ENCODE assay signal across 12 cellular contexts in the genomic region with DNA sequence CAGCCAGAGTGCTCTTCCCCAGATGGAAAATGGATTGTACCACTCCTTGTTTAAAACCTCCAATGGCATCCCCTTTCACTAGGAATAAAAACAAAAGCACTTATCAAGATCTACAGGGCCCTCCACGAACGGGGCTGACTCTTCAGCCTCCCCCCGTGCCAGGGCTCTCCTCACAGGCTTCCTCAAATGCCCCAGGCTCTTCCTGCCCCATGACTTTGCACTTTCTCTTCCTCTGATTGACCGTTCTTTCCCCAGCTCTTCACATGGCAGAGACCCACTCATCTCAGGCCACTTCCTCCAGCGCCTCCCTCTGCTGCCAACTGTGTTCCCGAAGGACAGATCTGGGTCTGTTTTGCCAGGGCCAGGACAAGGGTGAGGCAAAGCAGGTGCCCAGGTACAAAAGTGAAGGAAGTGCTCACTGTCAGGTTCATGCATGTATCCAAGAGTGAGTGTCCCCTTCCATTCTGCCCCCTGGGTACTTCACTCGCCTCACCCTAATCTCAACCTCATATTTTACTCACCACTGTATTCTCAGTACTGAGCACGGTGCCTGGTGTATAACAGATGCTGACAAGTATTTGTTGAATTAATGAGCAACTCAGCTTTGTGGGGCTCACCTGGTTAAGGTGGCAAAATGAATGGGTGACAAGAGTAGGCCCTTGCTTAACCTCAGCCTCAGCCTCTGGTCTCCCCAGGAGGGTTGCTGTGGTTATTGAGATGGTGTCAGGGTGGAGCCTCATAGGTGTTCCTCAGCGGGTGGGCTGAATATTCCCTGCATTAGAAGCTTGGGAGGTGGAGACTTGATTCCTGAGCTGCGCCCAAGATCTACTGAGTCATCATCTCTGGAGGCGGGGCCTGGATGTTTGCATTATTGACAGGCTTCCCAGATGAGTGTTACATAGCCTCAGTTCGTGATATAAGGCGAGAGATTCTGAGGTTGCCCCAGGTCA. TPM values are rescaled to one million over a fixed set of nuclear protein-coding genes. Genes with fewer than 3 reads are reported as not detected.
DNase-seq lines count a peak whose midpoint lies in the region; ATAC-seq and FAIRE-seq lines count a peak whose summit lies in the region.
"Had no signal": no experiment of that assay in that cellular context is flagged by ENCODE, and none has a peak within 500 bp of the region (broad histone marks: within the 10 kb centered on the region; RNA-seq: fewer than 3 reads in every experiment).

No MANE protein-coding gene starts in this region.

- H3K27ac ChIP-seq in epithelial cell of prostate, result peak overlapping the region; percentile 32
- no peak overlapping the region for H3K27ac ChIP-seq in Karpas-422 (ENCODE audit: low read length)
- H3K27ac ChIP-seq: VCaP had no signal

- no peak overlapping the region for H2AFZ ChIP-seq in Karpas-422 (ENCODE audit: low read length)

- DNase-seq in activated T-cell treated with anti-CD3 and anti-CD28 coated beads, Interleukin-2, amount 50 U/mL, for 24 hours, result no peak
- DNase-seq in activated T-cell treated with anti-CD3 and anti-CD28 coated beads for 4 hours (no peak), RCC 7860 (ENCODE audit: low spot score) (peak; percentile 33), epithelial cell of prostate (ENCODE audit: low read depth, low spot score) (no peak), NCI-H446 (lab: John Stamatoyannopoulos, UW) (no peak), Karpas-422 (no peak)
- DNase-seq in stimulated activated naive B cell treated with anti-CD40 and anti-IgM and Interleukin-4, amounts not matched to agents 10 μg/mL and 1 μg/mL and 100 μg/mL, for 72 hours, result no peak
- DNase-seq: NCI-H146, retina, stomach had no signal

- no peak overlapping the region for H3K4me3 ChIP-seq in Karpas-422 (ENCODE audit: low read length)
- H3K4me3 ChIP-seq: stomach had no signal

- H3K4me1 ChIP-seq in Karpas-422 (ENCODE audit: low read length), result 0 out of 2 replicates have a peak, but pooled peaks cover 2% of the 10 kb centered on the region

- no peaks in the 10 kb centered on the region for H3K27me3 ChIP-seq in Karpas-422 (ENCODE audit: low read length)
- H3K27me3 ChIP-seq: stomach had no signal

- FAIRE-seq in RCC 7860 (lab: Jason Lieb, UNC), result no peak

- H3K36me3 Mint-ChIP-seq in activated T-cell treated with anti-CD3 and anti-CD28 coated beads, Interleukin-2, amount 50 U/mL, for 24 hours (ENCODE audit: low read depth), result no peaks in the 10 kb centered on the region
- H3K36me3 Mint-ChIP-seq in stimulated activated naive B cell treated with anti-CD40 and anti-IgM and Interleukin-4, amounts not matched to agents 10 μg/mL and 1 μg/mL and 100 μg/mL, for 72 hours, result no peaks in the 10 kb centered on the region

- H3K9me3 Mint-ChIP-seq in activated T-cell treated with anti-CD3 and anti-CD28 coated beads, Interleukin-2, amount 50 U/mL, for 24 hours, result no peaks in the 10 kb centered on the region
- H3K9me3 Mint-ChIP-seq in stimulated activated naive B cell treated with anti-CD40 and anti-IgM and Interleukin-4, amounts not matched to agents 10 μg/mL and 1 μg/mL and 100 μg/mL, for 72 hours, result no peaks in the 10 kb centered on the region

- no peaks in the 10 kb centered on the region for H3K36me3 ChIP-seq in Karpas-422 (ENCODE audit: insufficient read depth, low read length)
- H3K36me3 ChIP-seq: stomach had no signal

- no peak overlapping the region for H3K4me2 ChIP-seq in Karpas-422 (ENCODE audit: low read depth, low read length, poor library complexity, severe bottlenecking)

- H3K79me2 ChIP-seq in Karpas-422 (ENCODE audit: low read length), result no peaks in the 10 kb centered on the region

- no peak overlapping the region for H3K4me3 Mint-ChIP-seq in activated T-cell treated with anti-CD3 and anti-CD28 coated beads, Interleukin-2, amount 50 U/mL, for 24 hours
- H3K4me3 Mint-ChIP-seq in stimulated activated naive B cell treated with anti-CD40 and anti-IgM and Interleukin-4, amounts not matched to agents 10 μg/mL and 1 μg/mL and 100 μg/mL, for 72 hours, result no peak overlapping the region

- no peaks in the 10 kb centered on the region for H4K20me1 ChIP-seq in Karpas-422 (ENCODE audit: insufficient read depth, low read depth, low read length)

- no peaks in the 10 kb centered on the region for H3K9me3 ChIP-seq in Karpas-422 (ENCODE audit: low read length)
- H3K9me3 ChIP-seq: stomach had no signal

- peak in 1 of 2 donors; percentile 10 for ATAC-seq in stimulated activated naive B cell treated with anti-CD40 and anti-IgM and Interleukin-4, amounts not matched to agents 10 μg/mL and 1 μg/mL and 100 μg/mL, for 72 hours (replicated peaks)
- no peak for ATAC-seq in HG03045 (IDR thresholded peaks at IDR 0.05; ENCODE audit: unreplicated experiment)

- H3K9me2 ChIP-seq in Karpas-422 (replicated peaks; ENCODE audit: insufficient read depth, low read length), result no peaks in the 10 kb centered on the region

- no peak overlapping the region for H3K9ac ChIP-seq in Karpas-422 (ENCODE audit: low read length)

- peak overlapping the region; percentile 1 for H3K27ac Mint-ChIP-seq in activated T-cell treated with anti-CD3 and anti-CD28 coated beads, Interleukin-2, amount 50 U/mL, for 24 hours
- H3K27ac Mint-ChIP-seq in stimulated activated naive B cell treated with anti-CD40 and anti-IgM and Interleukin-4, amounts not matched to agents 10 μg/mL and 1 μg/mL and 100 μg/mL, for 72 hours, result peak overlapping the region; percentile 52

- no peaks in the 10 kb centered on the region for H3K27me3 Mint-ChIP-seq in activated T-cell treated with anti-CD3 and anti-CD28 coated beads, Interleukin-2, amount 50 U/mL, for 24 hours
- no peaks in the 10 kb centered on the region for H3K27me3 Mint-ChIP-seq in stimulated activated naive B cell treated with anti-CD40 and anti-IgM and Interleukin-4, amounts not matched to agents 10 μg/mL and 1 μg/mL and 100 μg/mL, for 72 hours

- H3K4me1 Mint-ChIP-seq in activated T-cell treated with anti-CD3 and anti-CD28 coated beads, Interleukin-2, amount 50 U/mL, for 24 hours (ENCODE audit: low read depth), result peaks cover 12% of the 10 kb centered on the region
- H3K4me1 Mint-ChIP-seq in stimulated activated naive B cell treated with anti-CD40 and anti-IgM and Interleukin-4, amounts not matched to agents 10 μg/mL and 1 μg/mL and 100 μg/mL, for 72 hours, result peaks cover 7 to 10% of the 10 kb centered on the region in 2 donors

RNA-seq across cellular contexts. Expression of a gene that starts 39.6 kb away (rescaled TPM):
- not detected in 2 replicates for total RNA-seq in Karpas-422 (2014; rRNA removed; shearing (Covaris generic); ENCODE audit: low replicate concordance)
